8 cellular contexts compared by ENCODE assay signal in the genomic region with DNA sequence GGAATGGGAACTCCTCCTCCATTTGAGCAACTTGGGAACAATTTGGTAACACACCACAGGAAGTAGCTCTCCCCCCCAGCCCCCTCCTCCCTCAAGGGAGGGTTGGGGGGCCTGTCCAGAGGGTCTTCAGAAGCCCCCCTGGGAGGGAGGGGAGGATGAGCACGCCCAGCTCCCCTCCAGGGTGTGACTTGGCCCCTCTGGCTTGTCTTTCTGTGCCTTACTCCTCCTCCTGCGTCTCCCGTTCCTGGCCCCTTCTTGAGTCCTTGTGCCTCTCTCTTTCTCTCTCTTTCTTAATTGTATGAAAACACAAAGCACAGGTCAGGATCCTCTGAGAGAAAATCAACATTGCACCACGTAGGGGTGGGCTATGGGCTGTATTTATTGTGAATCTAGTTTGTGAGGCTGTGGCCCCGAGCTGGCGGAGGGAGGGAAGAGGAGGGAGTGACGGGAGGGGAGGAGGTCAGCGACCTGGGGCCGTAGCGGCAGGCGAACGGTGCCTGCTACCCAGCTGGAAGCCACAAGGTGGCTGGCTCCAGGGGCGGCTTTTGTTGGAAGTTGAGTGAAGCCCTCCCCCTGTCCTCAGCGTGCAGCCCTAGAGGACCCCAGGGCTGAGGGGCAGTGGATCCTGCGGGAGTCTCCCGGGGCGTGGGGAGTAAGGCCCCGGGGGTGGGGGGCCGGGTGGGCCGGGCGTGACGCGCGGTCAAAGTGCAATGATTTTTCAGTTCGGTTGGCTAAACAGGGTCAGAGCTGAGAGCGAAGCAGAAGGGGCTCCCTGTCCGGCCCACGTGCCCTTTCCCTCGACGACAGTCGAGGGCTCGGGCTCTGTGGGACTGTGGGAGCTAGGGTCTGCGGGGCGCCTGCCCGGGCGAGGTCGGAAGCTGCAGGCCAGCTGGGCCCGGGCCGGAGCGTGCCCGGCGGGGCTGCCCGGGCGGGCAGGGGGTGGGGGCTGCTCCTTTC. TPM values are rescaled to one million over a fixed set of nuclear protein-coding genes. Genes with fewer than 3 reads are reported as not detected.
A peak's percentile ranks its signal among the peaks of the same experiment; 100 is the strongest.
DNase-seq lines count a peak whose midpoint lies in the region; ATAC-seq and TF ChIP-seq lines count a peak whose summit lies in the region.

No MANE protein-coding gene starts in this region.

- H3K36me3 Mint-ChIP-seq in WTC11: no peaks in the 10 kb centered on the region

- no peaks in the 10 kb centered on the region for H3K9me3 Mint-ChIP-seq in WTC11

- H3K27ac Mint-ChIP-seq in WTC11: no peak overlapping the region

- no peak for TF ChIP-seq EP300 in tibial nerve (IDR thresholded peaks at IDR 0.05)

- POLR2A ChIA-PET in WTC11 (lab: Charles Lee): interaction anchor here (0.6 to 1.4 kb wide), 5 partner anchors 41 to 759 kb away, joined by 3 to 9 read pairs (median 3); no protein-coding TSS in a partner anchor

- peak; percentile 15 for ATAC-seq in WTC11
- no peak for ATAC-seq in GM18498 (IDR thresholded peaks at IDR 0.05; ENCODE audit: unreplicated experiment)
- no peak for ATAC-seq in HG03139 (IDR thresholded peaks at IDR 0.05; ENCODE audit: unreplicated experiment)

- peak in 1 of 2 donors; percentile 10 for TF ChIP-seq POLR2A in tibial nerve (IDR thresholded peaks at IDR 0.05)

- H3K27me3 Mint-ChIP-seq in WTC11 (ENCODE audit: low read depth): peaks cover 74% of the 10 kb centered on the region

- H3K36me3 ChIP-seq in tibial nerve: peaks cover 0 to 8% (median 0%) of the 10 kb centered on the region in 3 donors

- H3K27ac ChIP-seq in tibial nerve: peak overlapping the region; percentile 49 to 88 (median 82)

- H3K4me1 ChIP-seq in tibial nerve: peaks cover 0 to 92% (median 73%) of the 10 kb centered on the region in 4 donors

- DNase-seq in activated effector memory CD4-positive, alpha-beta T cell treated with anti-CD3 and anti-CD28 coated beads, Interleukin-2, amount 50 U/mL, for 16 hours: peak; percentile 68
- no peak for DNase-seq in activated effector memory CD4-positive, alpha-beta T cell treated with Interleukin-2 at 50 U/mL for 16 hours
- DNase-seq in WTC11 (ENCODE audit: low spot score) (peak; percentile 75), tibial nerve (ENCODE audit: low spot score in 2 of 2) (no peak), cerebellum (ENCODE audit: low spot score) (no peak)

- peak overlapping the region; percentile 89 for H3K4me3 Mint-ChIP-seq in WTC11

- H3K4me1 Mint-ChIP-seq in WTC11: peaks cover 34% of the 10 kb centered on the region

- H3K9me3 ChIP-seq in iPS-18c (ENCODE audit: control insufficient read depth, insufficient read depth, low read length) (no peaks in the 10 kb centered on the region), tibial nerve (no peaks in the 10 kb centered on the region)

- 67 to 70% methylated on average over 33 to 40 of the region's 44 CpGs for WGBS in tibial nerve, 2 donors

- H3K4me3 ChIP-seq in iPS-18c (ENCODE audit: insufficient read depth, low read depth, low read length): peak overlapping the region; percentile 53
- peak overlapping the region in 2 of 4 donors; percentile 35 to 40 for H3K4me3 ChIP-seq in tibial nerve

- H3K27me3 ChIP-seq in tibial nerve: no peaks in the 10 kb centered on the region

- CTCF ChIA-PET in WTC11 (lab: Charles Lee): interaction anchor here (0.6 to 9.2 kb wide), 22 partner anchors 8 to 285 kb away, joined by 3 to 276 read pairs (median 8); a partner anchor contains a TSS

- TF ChIP-seq CTCF in WTC11 (IDR thresholded peaks at IDR 0.05) (no peak), tibial nerve (IDR thresholded peaks at IDR 0.05) (peak in 2 of 5 experiments; percentile 5 to 10)

TF ChIP-seq in WTC11, 78 proteins besides CTCF, POLR2A, EP300 and RAD21:
- no peak for TF ChIP-seq SOX15 (CRISPR knock-in tag; IDR thresholded peaks at IDR 0.05)
- TF ChIP-seq MXD4 (CRISPR knock-in tag; IDR thresholded peaks at IDR 0.05; ENCODE audit: borderline replicate concordance): no peak
- TF ChIP-seq, protein P1, sequence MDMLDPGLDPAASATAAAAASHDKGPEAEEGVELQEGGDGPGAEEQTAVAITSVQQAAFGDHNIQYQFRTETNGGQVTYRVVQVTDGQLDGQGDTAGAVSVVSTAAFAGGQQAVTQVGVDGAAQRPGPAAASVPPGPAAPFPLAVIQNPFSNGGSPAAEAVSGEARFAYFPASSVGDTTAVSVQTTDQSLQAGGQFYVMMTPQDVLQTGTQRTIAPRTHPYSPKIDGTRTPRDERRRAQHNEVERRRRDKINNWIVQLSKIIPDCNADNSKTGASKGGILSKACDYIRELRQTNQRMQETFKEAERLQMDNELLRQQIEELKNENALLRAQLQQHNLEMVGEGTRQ (CRISPR knock-in tag; IDR thresholded peaks at IDR 0.05): peak; percentile 19; the same call in 1 of the 2 replicates
- TF ChIP-seq, protein P2, sequence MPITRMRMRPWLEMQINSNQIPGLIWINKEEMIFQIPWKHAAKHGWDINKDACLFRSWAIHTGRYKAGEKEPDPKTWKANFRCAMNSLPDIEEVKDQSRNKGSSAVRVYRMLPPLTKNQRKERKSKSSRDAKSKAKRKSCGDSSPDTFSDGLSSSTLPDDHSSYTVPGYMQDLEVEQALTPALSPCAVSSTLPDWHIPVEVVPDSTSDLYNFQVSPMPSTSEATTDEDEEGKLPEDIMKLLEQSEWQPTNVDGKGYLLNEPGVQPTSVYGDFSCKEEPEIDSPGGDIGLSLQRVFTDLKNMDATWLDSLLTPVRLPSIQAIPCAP (CRISPR knock-in tag; IDR thresholded peaks at IDR 0.05): no peak
- no peak for TF ChIP-seq CREM (CRISPR knock-in tag; IDR thresholded peaks at IDR 0.05)
- no peak for TF ChIP-seq GTF2I (CRISPR knock-in tag; conservative IDR thresholded peaks at IDR 0.05)
- TF ChIP-seq FOXP1 (CRISPR knock-in tag; IDR thresholded peaks at IDR 0.05; ENCODE audit: borderline replicate concordance): peak; percentile 39; the same call in 1 of the 2 replicates
- no peak for TF ChIP-seq TCF7 (CRISPR knock-in tag; IDR thresholded peaks at IDR 0.05; ENCODE audit: low read depth)
- TF ChIP-seq, protein P3, sequence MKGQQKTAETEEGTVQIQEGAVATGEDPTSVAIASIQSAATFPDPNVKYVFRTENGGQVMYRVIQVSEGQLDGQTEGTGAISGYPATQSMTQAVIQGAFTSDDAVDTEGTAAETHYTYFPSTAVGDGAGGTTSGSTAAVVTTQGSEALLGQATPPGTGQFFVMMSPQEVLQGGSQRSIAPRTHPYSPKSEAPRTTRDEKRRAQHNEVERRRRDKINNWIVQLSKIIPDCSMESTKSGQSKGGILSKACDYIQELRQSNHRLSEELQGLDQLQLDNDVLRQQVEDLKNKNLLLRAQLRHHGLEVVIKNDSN (CRISPR knock-in tag; IDR thresholded peaks at IDR 0.05): no peak
- no peak for TF ChIP-seq TP53 (CRISPR knock-in tag; IDR thresholded peaks at IDR 0.05)
- no peak for TF ChIP-seq SMAD4 (CRISPR knock-in tag; IDR thresholded peaks at IDR 0.05)
- TF ChIP-seq, protein P4, sequence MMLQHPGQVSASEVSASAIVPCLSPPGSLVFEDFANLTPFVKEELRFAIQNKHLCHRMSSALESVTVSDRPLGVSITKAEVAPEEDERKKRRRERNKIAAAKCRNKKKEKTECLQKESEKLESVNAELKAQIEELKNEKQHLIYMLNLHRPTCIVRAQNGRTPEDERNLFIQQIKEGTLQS (CRISPR knock-in tag; conservative IDR thresholded peaks at IDR 0.05): no peak
- TF ChIP-seq, protein P5, sequence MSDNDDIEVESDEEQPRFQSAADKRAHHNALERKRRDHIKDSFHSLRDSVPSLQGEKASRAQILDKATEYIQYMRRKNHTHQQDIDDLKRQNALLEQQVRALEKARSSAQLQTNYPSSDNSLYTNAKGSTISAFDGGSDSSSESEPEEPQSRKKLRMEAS (CRISPR knock-in tag; IDR thresholded peaks at IDR 0.05): peak; percentile 84; the same call in 1 of the 2 replicates
- TF ChIP-seq ZNF317 (CRISPR knock-in tag; IDR thresholded peaks at IDR 0.05; ENCODE audit: borderline replicate concordance, low read depth): no peak
- TF ChIP-seq NFATC4 (CRISPR knock-in tag; IDR thresholded peaks at IDR 0.05): no peak
- TF ChIP-seq ZBTB21 (CRISPR knock-in tag; IDR thresholded peaks at IDR 0.05; ENCODE audit: borderline replicate concordance): no peak
- TF ChIP-seq OVOL2 (CRISPR knock-in tag; IDR thresholded peaks at IDR 0.05; ENCODE audit: borderline replicate concordance): no peak

RNA-seq across cellular contexts. Expression of a gene that starts 6.4 kb away (rescaled TPM):
- 0.60 to 1.2 TPM (median 0.66 TPM) in 3 replicates for total RNA-seq in WTC11 (2021)
- 10 to 100 TPM; 21.1 to 43.5 (median 25.8) TPM for total RNA-seq in tibial nerve
- total RNA-seq in cerebellum: 3.1 TPM

RNA-seq across cellular contexts. Expression of a gene that starts 20.3 kb away (rescaled TPM):
- total RNA-seq in WTC11 (2021) (84.0 to 106 TPM (median 86.0 TPM) in 3 replicates), tibial nerve (10 to 100 TPM; 38.4 to 92.7 (median 49.2) TPM), cerebellum (14.1 TPM)

RNA-seq across cellular contexts. Expression of a gene that starts 21.9 kb away (rescaled TPM):
- total RNA-seq in WTC11 (2021) (212 to 237 TPM (median 213 TPM) in 3 replicates), tibial nerve (10 to 100 TPM; 15.3 to 37.1 (median 25.8) TPM), cerebellum (10.5 TPM)

RNA-seq across cellular contexts. Expression of a gene that starts 54.0 kb away (rescaled TPM):
- 53.7 to 56.9 TPM (median 54.6 TPM) in 3 replicates for total RNA-seq in WTC11 (2021)
- 100 to 1,000 TPM in 1 of 4 donors, 10 to 100 TPM in 3; 58.6 to 145 (median 86.6) TPM for total RNA-seq in tibial nerve
- total RNA-seq in cerebellum: 19.7 TPM

RNA-seq across cellular contexts. Expression of a gene that starts 54.0 kb away (rescaled TPM):
- 138 to 154 TPM (median 150 TPM) in 3 replicates for total RNA-seq in WTC11 (2021)
- total RNA-seq in tibial nerve: 10 to 100 TPM; 37.3 to 77.4 (median 58.3) TPM
- 10.3 TPM for total RNA-seq in cerebellum

Comparison
In these comparisons a context has a peak if more than half of its experiments do, and no peak if none do; other contexts are left out.
1. DNase-seq: peak in activated effector memory CD4-positive, alpha-beta T cell treated with anti-CD3 and anti-CD28 coated beads, Interleukin-2, amount 50 U/mL, for 16 hours (single experiment) and WTC11 (single experiment); none in activated effector memory CD4-positive, alpha-beta T cell treated with Interleukin-2 at 50 U/mL for 16 hours (single experiment), tibial nerve (0 of 2) and cerebellum (single experiment).